In genomic region chr5:15785636-15786035, GRCh38 we compare ENCODE assay signal across 20 cellular contexts.
"Had no signal": no experiment of that assay in that cellular context is flagged by ENCODE, and none has a peak within 500 bp of the region (broad histone marks: within the 10 kb centered on the region; RNA-seq: fewer than 3 reads in every experiment).

No MANE protein-coding gene starts in this region.

- H3K27ac ChIP-seq: foreskin keratinocyte, neutrophil, skin epidermis, suprapubic skin, upper lobe of left lung, VCaP had no signal

- H3K27me3 ChIP-seq: adrenal gland, foreskin keratinocyte, neutrophil, suprapubic skin, upper lobe of left lung had no signal

- H3K4me3 ChIP-seq: skin epidermis, suprapubic skin, upper lobe of left lung had no signal

- H3K4me1 ChIP-seq: foreskin keratinocyte, suprapubic skin, upper lobe of left lung had no signal

- DNase-seq: activated CD4-positive, alpha-beta memory T cell treated with anti-CD3 and anti-CD28 coated beads for 36 hours; activated CD4-positive, alpha-beta T cell treated with anti-CD3 and anti-CD28 coated beads for 36 hours; activated CD8-positive, alpha-beta memory T cell treated with anti-CD3 and anti-CD28 coated beads, Interleukin-2, amount 10 ng/mL, durations not matched to agents 7 days and 5 days; activated effector memory CD4-positive, alpha-beta T cell treated with anti-CD3 and anti-CD28 coated beads, Interleukin-2, amount 50 U/mL, for 16 hours; activated T-cell treated with anti-CD3 and anti-CD28 coated beads, Interleukin-2, amount 50 U/mL, for 24 hours; adrenal gland; cortex of kidney; effector memory CD4-positive, alpha-beta T cell; foreskin keratinocyte; naive thymus-derived CD8-positive, alpha-beta T cell; right cardiac atrium; stimulated activated CD4-positive, alpha-beta T cell treated with anti-CD3 and anti-CD28 coated beads, Interleukin-4, amount 100 ng/mL, for 24 hours; stimulated activated naive CD4-positive, alpha-beta T cell treated with Interleukin-2 at 50 U/mL for 16 hours; T-cell; T1000; upper lobe of left lung had no signal

- H3K9me3 ChIP-seq: adrenal gland, neutrophil, suprapubic skin, upper lobe of left lung had no signal

- H3K36me3 ChIP-seq: adrenal gland, neutrophil, suprapubic skin, upper lobe of left lung had no signal
